In the genomic region with DNA sequence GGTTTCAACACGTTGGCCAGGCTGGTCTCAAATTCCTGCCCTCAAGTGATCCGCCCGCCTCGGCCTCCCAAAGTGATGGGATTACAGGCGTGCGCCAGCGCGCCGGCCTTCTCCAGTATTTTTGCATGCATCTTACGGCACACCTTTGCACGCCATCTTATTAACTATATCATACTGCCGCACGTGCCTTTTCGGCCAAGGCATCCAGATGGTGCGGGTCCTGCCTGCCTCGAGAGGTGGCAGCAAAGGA, we compare ENCODE assay signal across 8 cellular contexts. TPM values are rescaled to one million over a fixed set of nuclear protein-coding genes. Genes with fewer than 3 reads are reported as not detected.
DNase-seq lines count a peak whose midpoint lies in the region; ATAC-seq, FAIRE-seq and TF ChIP-seq lines count a peak whose summit lies in the region.

No MANE protein-coding gene starts in this region.

- no peaks in the 10 kb centered on the region for H3K9me1 ChIP-seq in keratinocyte (ENCODE audit: control insufficient read depth, extremely low read depth, insufficient read depth, low read length)

- no peak for FAIRE-seq in keratinocyte (lab: Jason Lieb, UNC)

- H3K79me2 ChIP-seq in DOHH2 (ENCODE audit: control insufficient read depth, low read length) (peaks cover 34% of the 10 kb centered on the region), keratinocyte (ENCODE audit: control insufficient read depth, insufficient read depth, low read length) (peaks cover 9% of the 10 kb centered on the region)

- H3K9me3 ChIP-seq in DOHH2 (ENCODE audit: control insufficient read depth, insufficient read depth, low read length) (peaks cover 4% of the 10 kb centered on the region), keratinocyte (ENCODE audit: control insufficient read depth, low read depth, low read length) (no peaks in the 10 kb centered on the region), tibial artery (no peaks in the 10 kb centered on the region)

- no peak for TF ChIP-seq EP300 in Ishikawa (IDR thresholded peaks at IDR 0.05; ENCODE audit: borderline replicate concordance)

- peak overlapping the region; percentile 88 for H3K4me3 ChIP-seq in DOHH2 (ENCODE audit: low read length)
- H3K4me3 ChIP-seq in keratinocyte (ENCODE audit: control insufficient read depth in 2 of 3, extremely low read depth in 1 of 3, insufficient read depth in 2 of 3, low read depth in 1 of 3, low read length in 3 of 3) = peak overlapping the region; percentile 70 to 85 (median 74)
- H3K4me3 ChIP-seq in tibial artery = peak overlapping the region; percentile 83 to 87

- H4K20me1 ChIP-seq in DOHH2 (ENCODE audit: control insufficient read depth, insufficient read depth, low read depth, low read length) (0 out of 2 replicates have a peak, but pooled peaks cover 4% of the 10 kb centered on the region), keratinocyte (ENCODE audit: control insufficient read depth, extremely low read depth, insufficient read depth, low read length) (no peaks in the 10 kb centered on the region)

- peaks cover 17% of the 10 kb centered on the region for H3K4me1 Mint-ChIP-seq in activated naive CD8-positive, alpha-beta T cell treated with anti-CD3 and anti-CD28 coated beads for 36 hours

- peaks cover 21% of the 10 kb centered on the region for H3K36me3 ChIP-seq in DOHH2 (ENCODE audit: control insufficient read depth, low read length)
- H3K36me3 ChIP-seq in keratinocyte (ENCODE audit: control insufficient read depth in 2 of 2, extremely low read depth in 1 of 2, insufficient read depth in 2 of 2, low read length in 2 of 2) = peaks cover 3 to 11% of the 10 kb centered on the region in 2 experiments
- H3K36me3 ChIP-seq in tibial artery = peaks cover 7 to 21% (median 7%) of the 10 kb centered on the region in 3 donors

- ATAC-seq in HG02623 (IDR thresholded peaks at IDR 0.05; ENCODE audit: unreplicated experiment) = no peak
- no peak for ATAC-seq in GM21360 (IDR thresholded peaks at IDR 0.05; ENCODE audit: unreplicated experiment)

- H3K36me3 Mint-ChIP-seq in activated naive CD8-positive, alpha-beta T cell treated with anti-CD3 and anti-CD28 coated beads for 36 hours = peaks cover 37% of the 10 kb centered on the region

- dilution Hi-C loops in keratinocyte (cut with MboI; ENCODE audit: extremely low pct_ligation_motif_present, low sequenced_read_pairs) = no loop called here

- H3K27me3 ChIP-seq in DOHH2 (ENCODE audit: control insufficient read depth, low read length) (no peaks in the 10 kb centered on the region), keratinocyte (ENCODE audit: control insufficient read depth, extremely low read depth, insufficient read depth, low read length) (no peaks in the 10 kb centered on the region), tibial artery (no peaks in the 10 kb centered on the region)

- peaks cover 20% of the 10 kb centered on the region for H3K4me1 ChIP-seq in DOHH2 (ENCODE audit: control insufficient read depth, low read length)
- H3K4me1 ChIP-seq in keratinocyte (ENCODE audit: control insufficient read depth, extremely low read depth, insufficient read depth, low read length) = no peaks in the 10 kb centered on the region
- H3K4me1 ChIP-seq in tibial artery = peaks cover 0 to 26% (median 20%) of the 10 kb centered on the region in 4 donors

- no peak overlapping the region for H2AFZ ChIP-seq in keratinocyte (ENCODE audit: control insufficient read depth, low read length)

- no peaks in the 10 kb centered on the region for H3K9me3 Mint-ChIP-seq in activated naive CD8-positive, alpha-beta T cell treated with anti-CD3 and anti-CD28 coated beads for 36 hours

- H3K27ac ChIP-seq in DOHH2 (ENCODE audit: low read depth, low read length) = peak overlapping the region; percentile 83
- H3K27ac ChIP-seq in keratinocyte (ENCODE audit: control insufficient read depth, insufficient read depth, low read length) = peak overlapping the region; percentile 82
- H3K27ac ChIP-seq in tibial artery = peak overlapping the region; percentile 93 to 98

- TF ChIP-seq RAD21 in Ishikawa (IDR thresholded peaks at IDR 0.05; ENCODE audit: low read depth) = peak; percentile 25; the same call in 1 of the 2 replicates

- peak overlapping the region; percentile 89 for H3K9ac ChIP-seq in keratinocyte (ENCODE audit: control insufficient read depth, extremely low read depth, insufficient read depth, low read length)

- no peaks in the 10 kb centered on the region for H3K9me2 ChIP-seq in DOHH2 (replicated peaks; ENCODE audit: control insufficient read depth, low read length)

- peak overlapping the region; percentile 82 for H3K4me2 ChIP-seq in DOHH2 (ENCODE audit: low read length)
- H3K4me2 ChIP-seq in keratinocyte (ENCODE audit: control insufficient read depth, extremely low read depth, insufficient read depth, low read depth, low read length) = peak overlapping the region; percentile 60

- H3K27me3 Mint-ChIP-seq in activated naive CD8-positive, alpha-beta T cell treated with anti-CD3 and anti-CD28 coated beads for 36 hours = no peaks in the 10 kb centered on the region

- TF ChIP-seq CTCF in DOHH2 (IDR thresholded peaks at IDR 0.05; ENCODE audit: low read depth, low read length, poor library complexity, severe bottlenecking) (peak; percentile 45), keratinocyte (optimal IDR thresholded peaks at IDR 0.05 in 1 of 3, IDR thresholded peaks at IDR 0.05 in 1 of 3, conservative IDR thresholded peaks at IDR 0.05 in 1 of 3; ENCODE audit: extremely low read depth in 1 of 3, insufficient read depth in 2 of 3, low read length in 3 of 3) (peak; percentile 27 to 67 (median 48)), tibial artery (IDR thresholded peaks at IDR 0.05) (peak; percentile 46 to 59)

- peak overlapping the region; percentile 89 for H3K4me3 Mint-ChIP-seq in activated naive CD8-positive, alpha-beta T cell treated with anti-CD3 and anti-CD28 coated beads for 36 hours

- no peak for DNase-seq in activated naive CD8-positive, alpha-beta T cell treated with anti-CD3 and anti-CD28 coated beads for 36 hours
- DNase-seq in keratinocyte (ENCODE audit: low read depth, low spot score) (no peak), tibial artery (no peak), GOT3 (lab: John Stamatoyannopoulos, UW) (no peak)

- intact Hi-C loops in tibial artery (cut with DNase I; ENCODE audit: low total_unique reads) = loop anchor here (1.0 kb wide), 1 partner anchor 64 kb away; a partner anchor contains a TSS

- H3F3A ChIP-seq in DOHH2 (ENCODE audit: control insufficient read depth, insufficient read depth) = peaks cover 21% of the 10 kb centered on the region

- peak overlapping the region; percentile 94 for H3K27ac Mint-ChIP-seq in activated naive CD8-positive, alpha-beta T cell treated with anti-CD3 and anti-CD28 coated beads for 36 hours

TF ChIP-seq in Ishikawa, 13 proteins besides CTCF, POLR2A, EP300 and RAD21:
- peak; percentile 74 for TF ChIP-seq YY1 (IDR thresholded peaks at IDR 0.05; ENCODE audit: low read depth)
- TF ChIP-seq NFIC (IDR thresholded peaks at IDR 0.05) = no peak
- TF ChIP-seq, protein P1, sequence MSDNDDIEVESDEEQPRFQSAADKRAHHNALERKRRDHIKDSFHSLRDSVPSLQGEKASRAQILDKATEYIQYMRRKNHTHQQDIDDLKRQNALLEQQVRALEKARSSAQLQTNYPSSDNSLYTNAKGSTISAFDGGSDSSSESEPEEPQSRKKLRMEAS (IDR thresholded peaks at IDR 0.05) = peak; percentile 98
- TF ChIP-seq, protein P2, sequence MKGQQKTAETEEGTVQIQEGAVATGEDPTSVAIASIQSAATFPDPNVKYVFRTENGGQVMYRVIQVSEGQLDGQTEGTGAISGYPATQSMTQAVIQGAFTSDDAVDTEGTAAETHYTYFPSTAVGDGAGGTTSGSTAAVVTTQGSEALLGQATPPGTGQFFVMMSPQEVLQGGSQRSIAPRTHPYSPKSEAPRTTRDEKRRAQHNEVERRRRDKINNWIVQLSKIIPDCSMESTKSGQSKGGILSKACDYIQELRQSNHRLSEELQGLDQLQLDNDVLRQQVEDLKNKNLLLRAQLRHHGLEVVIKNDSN (IDR thresholded peaks at IDR 0.05) = peak; percentile 68
- TF ChIP-seq TEAD4 (IDR thresholded peaks at IDR 0.05) = peak; percentile 42
- TF ChIP-seq TCF12 (IDR thresholded peaks at IDR 0.05; ENCODE audit: low read depth) = no peak
- TF ChIP-seq EGR1 (IDR thresholded peaks at IDR 0.05) = no peak

RNA-seq across cellular contexts. Expression of a gene that starts 0.8 kb away (rescaled TPM):
- 10 to 100 TPM; 37.1 to 45.5 TPM for total RNA-seq in activated naive CD8-positive, alpha-beta T cell treated with anti-CD3 and anti-CD28 coated beads for 36 hours
- 17.3 to 21.1 TPM (median 19.1 TPM) in 3 replicates for polyA plus RNA-seq in keratinocyte
- 22.5 TPM for polyA plus RNA-seq in keratinocyte (2011; ENCODE audit: low read depth)
- 11.5 and 12.4 TPM in 2 replicates for polyA plus RNA-seq in keratinocyte (2011; cell fraction: cytosol; rRNA removed)
- polyA plus RNA-seq in keratinocyte (2011; cell fraction: nucleus; rRNA removed) = 51.0 and 60.7 TPM in 2 replicates
- polyA plus RNA-seq in keratinocyte (2012; ENCODE audit: low replicate concordance) = 13.0 and 15.6 TPM in 2 replicates
- polyA minus RNA-seq in keratinocyte = 20.9 to 25.1 TPM (median 22.4 TPM) in 3 replicates
- 7.1 TPM for polyA minus RNA-seq in keratinocyte (2011; cell fraction: cytosol; rRNA and poly(A)+ RNA removed)
- 7.8 and 11.6 TPM in 2 replicates for polyA minus RNA-seq in keratinocyte (2011; cell fraction: nucleus; rRNA and poly(A)+ RNA removed)

RNA-seq across cellular contexts. Expression of a gene that starts 14.5 kb away (rescaled TPM):
- total RNA-seq in activated naive CD8-positive, alpha-beta T cell treated with anti-CD3 and anti-CD28 coated beads for 36 hours = 100 to 1,000 TPM; 116 to 121 TPM
- polyA plus RNA-seq in keratinocyte = 19.4 to 32.1 TPM (median 31.6 TPM) in 3 replicates
- polyA plus RNA-seq in keratinocyte (2011; ENCODE audit: low read depth) = 25.3 TPM
- polyA plus RNA-seq in keratinocyte (2011; cell fraction: cytosol; rRNA removed) = 16.7 and 23.1 TPM in 2 replicates
- 15.3 and 18.7 TPM in 2 replicates for polyA plus RNA-seq in keratinocyte (2011; cell fraction: nucleus; rRNA removed)
- polyA plus RNA-seq in keratinocyte (2012; ENCODE audit: low replicate concordance) = 13.2 and 32.3 TPM in 2 replicates
- 8.7 to 24.7 TPM (median 11.0 TPM) in 3 replicates for polyA minus RNA-seq in keratinocyte
- 12.5 TPM for polyA minus RNA-seq in keratinocyte (2011; cell fraction: cytosol; rRNA and poly(A)+ RNA removed)
- 5.5 and 6.1 TPM in 2 replicates for polyA minus RNA-seq in keratinocyte (2011; cell fraction: nucleus; rRNA and poly(A)+ RNA removed)

RNA-seq across cellular contexts. Expression of a gene that starts 33.4 kb away (rescaled TPM):
- 10 to 100 TPM; 26.9 to 29.3 TPM for total RNA-seq in activated naive CD8-positive, alpha-beta T cell treated with anti-CD3 and anti-CD28 coated beads for 36 hours
- polyA plus RNA-seq in keratinocyte = 5.4 to 10.8 TPM (median 5.8 TPM) in 3 replicates
- 5.2 TPM for polyA plus RNA-seq in keratinocyte (2011; ENCODE audit: low read depth)
- 1.8 and 3.6 TPM in 2 replicates for polyA plus RNA-seq in keratinocyte (2011; cell fraction: cytosol; rRNA removed)
- polyA plus RNA-seq in keratinocyte (2011; cell fraction: nucleus; rRNA removed) = 36.2 and 50.0 TPM in 2 replicates
- 9.2 and 12.3 TPM in 2 replicates for polyA plus RNA-seq in keratinocyte (2012; ENCODE audit: low replicate concordance)
- 5.4 to 14.3 TPM (median 9.4 TPM) in 3 replicates for polyA minus RNA-seq in keratinocyte
- 7.3 TPM for polyA minus RNA-seq in keratinocyte (2011; cell fraction: cytosol; rRNA and poly(A)+ RNA removed)
- polyA minus RNA-seq in keratinocyte (2011; cell fraction: nucleus; rRNA and poly(A)+ RNA removed) = 10.9 and 11.3 TPM in 2 replicates
